10 cellular contexts compared by ENCODE assay signal in the genomic region with DNA sequence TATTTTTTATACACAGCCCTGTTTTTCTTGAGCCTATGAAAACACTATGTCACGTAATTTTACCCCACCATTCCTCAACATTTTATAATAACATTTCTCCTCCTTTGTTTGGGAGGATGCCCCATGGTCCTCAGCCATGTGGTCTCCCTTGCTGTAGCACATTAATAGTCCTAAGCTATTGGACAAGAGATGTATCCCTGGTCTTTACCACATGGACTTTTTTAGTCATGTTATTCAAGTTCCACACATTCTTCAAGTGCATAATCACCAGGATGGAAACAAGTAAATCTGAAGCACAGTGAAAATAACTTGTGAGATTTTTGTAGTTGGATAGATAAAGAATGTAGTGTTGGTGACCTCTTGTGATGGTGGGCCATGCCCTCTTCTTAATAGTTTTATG. TPM values are rescaled to one million over a fixed set of nuclear protein-coding genes. Genes with fewer than 3 reads are reported as not detected.
DNase-seq lines count a peak whose midpoint lies in the region; TF ChIP-seq lines count a peak whose summit lies in the region.
"Had no signal": no experiment of that assay in that cellular context is flagged by ENCODE, and none has a peak within 500 bp of the region (broad histone marks: within the 10 kb centered on the region; RNA-seq: fewer than 3 reads in every experiment).

No MANE protein-coding gene starts in this region.

- H3K27me3 ChIP-seq in mammary epithelial cell (ENCODE audit: insufficient read depth, low read length) (no peaks in the 10 kb centered on the region), breast epithelium (no peaks in the 10 kb centered on the region), A673 (replicated peaks; ENCODE audit: insufficient read depth, low read depth, low read length, poor library complexity) (no peaks in the 10 kb centered on the region)

- intact Hi-C loops in mammary epithelial cell (cut with micrococcal nuclease) (loop anchor here (1.0 to 10.0 kb wide), 8 partner anchors 37 to 593 kb away; a partner anchor contains a TSS), breast epithelium (cut with DNase I; ENCODE audit: low total_unique reads) (no loop called here), A673 (cut with micrococcal nuclease; ENCODE audit: unreplicated experiment) (no loop called here)

- CTCF ChIA-PET in mammary epithelial cell (lab: Charles Lee; ENCODE audit: low non-redundant PET): no interaction called here
- CTCF ChIA-PET in A673 (lab: Charles Lee): no interaction called here

- TF ChIP-seq CTCF in mammary epithelial cell (conservative IDR thresholded peaks at IDR 0.05 in 1 of 2, IDR thresholded peaks at IDR 0.05 in 1 of 2; ENCODE audit: extremely low read depth in 1 of 2, insufficient read depth in 1 of 2, low read depth in 1 of 2, low read length in 2 of 2) (no peak), breast epithelium (IDR thresholded peaks at IDR 0.05) (no peak), A673 (conservative IDR thresholded peaks at IDR 0.05; ENCODE audit: low read depth, low read length) (no peak)

- H3K27ac ChIP-seq in mammary epithelial cell (ENCODE audit: insufficient read depth, low read depth, low read length) (peak overlapping the region; percentile 49), breast epithelium (peak overlapping the region in 1 of 2 donors; percentile 25), A673 (ENCODE audit: low read depth, low read length, poor library complexity, severe bottlenecking) (no peak overlapping the region)
- H3K27ac ChIP-seq: 22Rv1 had no signal

- no peak for TF ChIP-seq POLR2A in breast epithelium (IDR thresholded peaks at IDR 0.05)

- H3K4me1 ChIP-seq in mammary epithelial cell (ENCODE audit: insufficient read depth, low read length) (peaks cover 45% of the 10 kb centered on the region), breast epithelium (no peaks in the 10 kb centered on the region), A673 (ENCODE audit: insufficient read depth, low read length, poor library complexity, severe bottlenecking) (no peaks in the 10 kb centered on the region)

- peak overlapping the region; percentile 9 for H2AFZ ChIP-seq in mammary epithelial cell (ENCODE audit: low read depth, low read length)

- no peak overlapping the region for H3K9ac ChIP-seq in mammary epithelial cell (ENCODE audit: insufficient read depth, low read length)

- H4K20me1 ChIP-seq in mammary epithelial cell (ENCODE audit: insufficient read depth, low read length): no peaks in the 10 kb centered on the region

- H3K36me3 ChIP-seq in mammary epithelial cell (ENCODE audit: insufficient read depth, low read length) (no peaks in the 10 kb centered on the region), breast epithelium (no peaks in the 10 kb centered on the region), A673 (ENCODE audit: insufficient read depth, low read length, poor library complexity, severe bottlenecking) (no peaks in the 10 kb centered on the region)

- POLR2A ChIA-PET in A673 (lab: Charles Lee; ENCODE audit: low non-redundant PET): no interaction called here

- H3K4me3 ChIP-seq in mammary epithelial cell (replicated peaks in 1 of 3; ENCODE audit: insufficient read depth in 1 of 3, low read depth in 2 of 3, low read length in 3 of 3) (no peak overlapping the region), breast epithelium (no peak overlapping the region), A673 (ENCODE audit: low read depth, low read length, poor library complexity, severe bottlenecking) (no peak overlapping the region)

- BruUV-seq in mammary epithelial cell (replicated peaks; lab: Mats Ljungman, UMichigan) (no TSS peak), A673 (replicated peaks; lab: Mats Ljungman, UMichigan) (no TSS peak)

- dilution Hi-C loops in mammary epithelial cell (cut with HindIII; ENCODE audit: low sequenced_read_pairs): no loop called here

- peak; percentile 71 for DNase-seq in mammary epithelial cell
- DNase-seq in breast epithelium (ENCODE audit: low spot score in 2 of 2): no peak
- DNase-seq in fibroblast of peridontal ligament (ENCODE audit: extremely low read depth): peak; percentile 98
- no peak for DNase-seq in A673 (ENCODE audit: low spot score)
- no peak for DNase-seq in NCI-H146 treated with DMSO at 0.1 percent for 48 hours (lab: John Stamatoyannopoulos, UW; ENCODE audit: unreplicated experiment)
- no peak for DNase-seq in NCI-H1436 treated with DMSO at 0.1 percent for 48 hours (lab: John Stamatoyannopoulos, UW)
- DNase-seq: activated gamma-delta T cell, left ventricle myocardium superior had no signal

- H3K9me3 ChIP-seq in mammary epithelial cell (replicated peaks; ENCODE audit: insufficient read depth, low read length): peaks cover 6% of the 10 kb centered on the region
- no peaks in the 10 kb centered on the region for H3K9me3 ChIP-seq in breast epithelium
- no peaks in the 10 kb centered on the region for H3K9me3 ChIP-seq in A673 (ENCODE audit: low read depth, low read length, poor library complexity, severe bottlenecking)

- WGBS in mammary epithelial cell (ENCODE audit: low coverage, missing lambda C conversion rate): 93% methylated on average over 1 of the region's 1 CpG

- no peaks in the 10 kb centered on the region for H3K79me2 ChIP-seq in mammary epithelial cell (ENCODE audit: insufficient read depth, low read length)

- no peak overlapping the region for H3K4me2 ChIP-seq in mammary epithelial cell (ENCODE audit: insufficient read depth, low read depth, low read length)

- in situ Hi-C loops in mammary epithelial cell (cut with MboI; ENCODE audit: low sequenced_read_pairs in 2 of 2): no loop called here

RNA-seq across cellular contexts. Expression of a gene that starts 2.1 kb away (rescaled TPM):
- total RNA-seq in mammary epithelial cell (10 to 100 TPM in 1 of 2 donors, 1 to 10 TPM in 1; 4.8 to 27.5 TPM), breast epithelium (not detected), A673 (2021) (not detected in 2 replicates)
- polyA plus RNA-seq in mammary epithelial cell: 4.5 TPM
- 1.3 TPM for polyA minus RNA-seq in mammary epithelial cell
- total RNA-seq: left ventricle myocardium superior, subcutaneous adipose tissue had no signal

RNA-seq across cellular contexts. Expression of a gene that starts 3.7 kb away (rescaled TPM):
- not detected for total RNA-seq in mammary epithelial cell
- polyA plus RNA-seq in mammary epithelial cell: not detected
- polyA minus RNA-seq in mammary epithelial cell: not detected
- not detected for total RNA-seq in breast epithelium
- not detected in 2 replicates for total RNA-seq in A673 (2021)
- total RNA-seq: left ventricle myocardium superior, subcutaneous adipose tissue had no signal

RNA-seq across cellular contexts. Expression of a gene that starts 6.9 kb away (rescaled TPM):
- total RNA-seq in mammary epithelial cell: not detected
- polyA plus RNA-seq in mammary epithelial cell: not detected
- polyA minus RNA-seq in mammary epithelial cell: not detected
- not detected for total RNA-seq in breast epithelium
- total RNA-seq in A673 (2021): not detected in 2 replicates
- total RNA-seq: left ventricle myocardium superior, subcutaneous adipose tissue had no signal

RNA-seq across cellular contexts. Expression of a gene that starts 14.9 kb away (rescaled TPM):
- total RNA-seq in mammary epithelial cell (not detected), breast epithelium (not detected), A673 (2021) (not detected in 2 replicates)
- not detected for polyA plus RNA-seq in mammary epithelial cell
- not detected for polyA minus RNA-seq in mammary epithelial cell
- total RNA-seq: left ventricle myocardium superior, subcutaneous adipose tissue had no signal

RNA-seq across cellular contexts. Expression of a gene that starts 20.7 kb away (rescaled TPM):
- not detected for total RNA-seq in mammary epithelial cell
- polyA plus RNA-seq in mammary epithelial cell: not detected
- not detected for polyA minus RNA-seq in mammary epithelial cell
- not detected for total RNA-seq in breast epithelium
- not detected in 2 replicates for total RNA-seq in A673 (2021)
- total RNA-seq: left ventricle myocardium superior, subcutaneous adipose tissue had no signal

Comparison
In these comparisons a context has a peak if more than half of its experiments do, and no peak if none do; other contexts are left out.
1. DNase-seq: peak in mammary epithelial cell (single experiment) and fibroblast of peridontal ligament (single experiment); none in breast epithelium (0 of 2), A673 (single experiment), NCI-H146 treated with DMSO at 0.1 percent for 48 hours (single experiment) and NCI-H1436 treated with DMSO at 0.1 percent for 48 hours (single experiment).